14 cellular contexts compared by ENCODE assay signal in genomic region chr7:94064541-94065191, GRCh38.
A peak's percentile ranks its signal among the peaks of the same experiment; 100 is the strongest.
DNase-seq lines count a peak whose midpoint lies in the region; ATAC-seq lines count a peak whose summit lies in the region.
"Had no signal": no experiment of that assay in that cellular context is flagged by ENCODE, and none has a peak within 500 bp of the region (broad histone marks: within the 10 kb centered on the region; RNA-seq: fewer than 3 reads in every experiment).

No MANE protein-coding gene starts in this region.

- intact Hi-C loops in posterior cingulate gyrus (cut with DNase I), result no loop called here

- H3K4me3 Mint-ChIP-seq in central memory CD8-positive, alpha-beta T cell, result no peak overlapping the region
- peak overlapping the region; percentile 4 for H3K4me3 Mint-ChIP-seq in natural killer cell treated with Interleukin-12 subunit alpha and Interleukin-12 subunit beta and Interleukin-15 and Interleukin-18, amount 100 ng/mL, for 72 hours
- H3K4me3 Mint-ChIP-seq: activated T-cell treated with anti-CD3 and anti-CD28 coated beads, Interleukin-2, amount 50 U/mL, for 4 hours had no signal

- peaks cover 60% of the 10 kb centered on the region for H3K27me3 Mint-ChIP-seq in central memory CD8-positive, alpha-beta T cell
- H3K27me3 Mint-ChIP-seq in natural killer cell treated with Interleukin-12 subunit alpha and Interleukin-12 subunit beta and Interleukin-15 and Interleukin-18, amount 100 ng/mL, for 72 hours, result peaks cover 38 to 54% of the 10 kb centered on the region in 2 donors

- H3K9me3 Mint-ChIP-seq in central memory CD8-positive, alpha-beta T cell, result no peaks in the 10 kb centered on the region
- no peaks in the 10 kb centered on the region for H3K9me3 Mint-ChIP-seq in natural killer cell treated with Interleukin-12 subunit alpha and Interleukin-12 subunit beta and Interleukin-15 and Interleukin-18, amount 100 ng/mL, for 72 hours
- H3K9me3 Mint-ChIP-seq: activated T-cell treated with anti-CD3 and anti-CD28 coated beads, Interleukin-2, amount 50 U/mL, for 4 hours had no signal

- peak; percentile 6 for ATAC-seq in central memory CD8-positive, alpha-beta T cell (replicated peaks; ENCODE audit: extremely low read depth, poor library complexity, severe bottlenecking)
- ATAC-seq in natural killer cell treated with Interleukin-12 subunit alpha and Interleukin-12 subunit beta and Interleukin-15 and Interleukin-18, amount 100 ng/mL, for 72 hours, result no peak
- ATAC-seq: activated T-cell treated with anti-CD3 and anti-CD28 coated beads, Interleukin-2, amount 50 U/mL, for 4 hours had no signal

- peaks cover 11% of the 10 kb centered on the region for H3K4me1 Mint-ChIP-seq in central memory CD8-positive, alpha-beta T cell
- peaks cover 23 to 25% of the 10 kb centered on the region in 2 donors for H3K4me1 Mint-ChIP-seq in natural killer cell treated with Interleukin-12 subunit alpha and Interleukin-12 subunit beta and Interleukin-15 and Interleukin-18, amount 100 ng/mL, for 72 hours (ENCODE audit: low read depth in 2 of 2)

- H3K27ac Mint-ChIP-seq in central memory CD8-positive, alpha-beta T cell (ENCODE audit: low read depth), result no peak overlapping the region
- no peak overlapping the region for H3K27ac Mint-ChIP-seq in natural killer cell treated with Interleukin-12 subunit alpha and Interleukin-12 subunit beta and Interleukin-15 and Interleukin-18, amount 100 ng/mL, for 72 hours

- DNase-seq in DMS53 (lab: John Stamatoyannopoulos, UW), result peak; percentile 14
- DNase-seq in DMS53 treated with DMSO at 0.1 percent for 48 hours (lab: John Stamatoyannopoulos, UW; ENCODE audit: unreplicated experiment), result no peak
- DNase-seq in OCI-M1 (lab: John Stamatoyannopoulos, UW), result peak; percentile 91
- DNase-seq in central memory CD8-positive, alpha-beta T cell (ENCODE audit: low spot score in 2 of 2), result no peak
- no peak for DNase-seq in natural killer cell treated with Interleukin-12 subunit alpha and Interleukin-12 subunit beta and Interleukin-15 and Interleukin-18, amount 100 ng/mL, for 72 hours (ENCODE audit: low spot score)
- DNase-seq in NCI-H446 (lab: John Stamatoyannopoulos, UW), result no peak
- no peak for DNase-seq in NCI-H510A treated with DMSO at 0.1 percent for 48 hours (lab: John Stamatoyannopoulos, UW)
- no peak for DNase-seq in posterior cingulate gyrus
- DNase-seq: activated CD4-positive, alpha-beta T cell treated with anti-CD3 and anti-CD28 coated beads for 4 hours; activated T-cell treated with anti-CD3 and anti-CD28 coated beads, Interleukin-2, amount 50 U/mL, for 4 hours; colonic mucosa; NCI-H1092; Peyer's patch; substantia nigra had no signal

- H3K36me3 Mint-ChIP-seq in central memory CD8-positive, alpha-beta T cell (ENCODE audit: insufficient read depth), result no peaks in the 10 kb centered on the region
- no peaks in the 10 kb centered on the region for H3K36me3 Mint-ChIP-seq in natural killer cell treated with Interleukin-12 subunit alpha and Interleukin-12 subunit beta and Interleukin-15 and Interleukin-18, amount 100 ng/mL, for 72 hours

Comparison
In these comparisons a context has a peak if more than half of its experiments do, and no peak if none do; other contexts are left out.
1. DNase-seq: peak in DMS53 (single experiment) and OCI-M1 (single experiment); none in DMS53 treated with DMSO at 0.1 percent for 48 hours (single experiment), central memory CD8-positive, alpha-beta T cell (0 of 2), natural killer cell treated with Interleukin-12 subunit alpha and Interleukin-12 subunit beta and Interleukin-15 and Interleukin-18, amount 100 ng/mL, for 72 hours (single experiment), NCI-H446 (0 of 2), NCI-H510A treated with DMSO at 0.1 percent for 48 hours (single experiment) and posterior cingulate gyrus (0 of 10).